In genomic region chr12:124694846-124695497, GRCh38 we compare ENCODE assay signal across 12 cellular contexts.
A peak's percentile ranks its signal among the peaks of the same experiment; 100 is the strongest.
DNase-seq lines count a peak whose midpoint lies in the region; ATAC-seq and TF ChIP-seq lines count a peak whose summit lies in the region.
"Had no signal": no experiment of that assay in that cellular context is flagged by ENCODE, and none has a peak within 500 bp of the region (broad histone marks: within the 10 kb centered on the region; RNA-seq: fewer than 3 reads in every experiment).

No MANE protein-coding gene starts in this region.

- H3K4me3 ChIP-seq in NB4 (ENCODE audit: low read depth, low read length) (peak overlapping the region; percentile 49), mammary epithelial cell (replicated peaks in 1 of 3; ENCODE audit: insufficient read depth in 1 of 3, low read depth in 2 of 3, low read length in 3 of 3) (no peak overlapping the region)
- H3K4me3 ChIP-seq: cardiac muscle cell, tibial artery had no signal

- peak overlapping the region in 1 of 2 donors; percentile 46 for H3K4me3 Mint-ChIP-seq in CD14-positive monocyte

- peak overlapping the region; percentile 72 for H3K4me2 ChIP-seq in mammary epithelial cell (ENCODE audit: insufficient read depth, low read depth, low read length)

- peak overlapping the region in 5 of 7 donors; percentile 32 to 71 (median 55) for H3K27ac Mint-ChIP-seq in CD14-positive monocyte

- TF ChIP-seq CTCF in CD14-positive monocyte (IDR thresholded peaks at IDR 0.05) (no peak), NB4 (IDR thresholded peaks at IDR 0.05; ENCODE audit: low read depth, low read length) (no peak), mammary epithelial cell (conservative IDR thresholded peaks at IDR 0.05 in 1 of 2, IDR thresholded peaks at IDR 0.05 in 1 of 2; ENCODE audit: extremely low read depth in 1 of 2, insufficient read depth in 1 of 2, low read depth in 1 of 2, low read length in 2 of 2) (peak in 1 of 2 donors; percentile 17)

- H3K27me3 Mint-ChIP-seq in CD14-positive monocyte (ENCODE audit: low read depth in 3 of 3) = peaks cover 3 to 10% (median 5%) of the 10 kb centered on the region in 3 donors

- H4K20me1 ChIP-seq in mammary epithelial cell (ENCODE audit: insufficient read depth, low read length) = no peaks in the 10 kb centered on the region

- no peaks in the 10 kb centered on the region for H3K27me3 ChIP-seq in mammary epithelial cell (ENCODE audit: insufficient read depth, low read length)
- H3K27me3 ChIP-seq: cardiac muscle cell, tibial artery had no signal

- peak overlapping the region; percentile 24 for H2AFZ ChIP-seq in mammary epithelial cell (ENCODE audit: low read depth, low read length)

- DNase-seq in CD14-positive monocyte (ENCODE audit: low spot score) (peak; percentile 69), NB4 (ENCODE audit: low read depth) (peak; percentile 84), mammary epithelial cell (peak; percentile 93), kidney tubule cell (ENCODE audit: low spot score) (peak; percentile 90), SKM-1 treated with dmso at 0.1 percent for 144 hours (lab: John Stamatoyannopoulos, UW; ENCODE audit: unreplicated experiment) (no peak), RPMI8226 (no peak)
- DNase-seq: activated CD4-positive, alpha-beta T cell treated with anti-CD3 and anti-CD28 coated beads, Interleukin-2, amount 50 U/mL, for 4 hours; NCI-H526 treated with DMSO at 0.1 percent for 48 hours; tibial artery had no signal

- in situ Hi-C loops in mammary epithelial cell (cut with MboI; ENCODE audit: low sequenced_read_pairs in 2 of 2) = no loop called here

- H3K4me1 ChIP-seq in mammary epithelial cell (ENCODE audit: insufficient read depth, low read length) = peaks cover 13% of the 10 kb centered on the region

- H3K9me3 Mint-ChIP-seq in CD14-positive monocyte = peaks cover 0 to 17% (median 9%) of the 10 kb centered on the region in 7 donors

- H3K9me3 ChIP-seq in mammary epithelial cell (replicated peaks; ENCODE audit: insufficient read depth, low read length) = no peaks in the 10 kb centered on the region

- H3K36me3 ChIP-seq in mammary epithelial cell (ENCODE audit: insufficient read depth, low read length) = no peaks in the 10 kb centered on the region
- H3K36me3 ChIP-seq: cardiac muscle cell, tibial artery had no signal

- no peak for ATAC-seq in HG03521 (IDR thresholded peaks at IDR 0.05; ENCODE audit: unreplicated experiment)
- ATAC-seq in GM19035 (IDR thresholded peaks at IDR 0.05; ENCODE audit: unreplicated experiment) = no peak

- H3K4me1 Mint-ChIP-seq in CD14-positive monocyte = peaks cover 24% of the 10 kb centered on the region

- H3K79me2 ChIP-seq in mammary epithelial cell (ENCODE audit: insufficient read depth, low read length) = no peaks in the 10 kb centered on the region

- no peak for TF ChIP-seq POLR2A in NB4 (IDR thresholded peaks at IDR 0.05; ENCODE audit: extremely low read depth, insufficient read length)

- CTCF ChIA-PET in mammary epithelial cell (lab: Charles Lee; ENCODE audit: low non-redundant PET) = no interaction called here

- no TSS peak for BruUV-seq in mammary epithelial cell (replicated peaks; lab: Mats Ljungman, UMichigan)

- intact Hi-C loops in CD14-positive monocyte (cut with micrococcal nuclease) (no loop called here), mammary epithelial cell (cut with micrococcal nuclease) (no loop called here)

- H3K9ac ChIP-seq in mammary epithelial cell (ENCODE audit: insufficient read depth, low read length) = no peak overlapping the region

- dilution Hi-C loops in mammary epithelial cell (cut with HindIII; ENCODE audit: low sequenced_read_pairs) = no loop called here

- H3K27ac ChIP-seq in mammary epithelial cell (ENCODE audit: insufficient read depth, low read depth, low read length) = no peak overlapping the region
- H3K27ac ChIP-seq: cardiac muscle cell, tibial artery had no signal

- H3K36me3 Mint-ChIP-seq in CD14-positive monocyte = no peaks in the 10 kb centered on the region

- WGBS in mammary epithelial cell (ENCODE audit: low coverage, missing lambda C conversion rate) = 8% methylated on average over 14 of the region's 14 CpGs

Comparison
In these comparisons a context has a peak if more than half of its experiments do, and no peak if none do; other contexts are left out.
1. DNase-seq: peak in CD14-positive monocyte (single experiment), NB4 (single experiment), mammary epithelial cell (single experiment) and kidney tubule cell (single experiment); none in SKM-1 treated with dmso at 0.1 percent for 144 hours (single experiment) and RPMI8226 (single experiment).